ENCODE assay signal across 1 cellular context in genomic region chr17:80998388-80999223, GRCh38.
TF ChIP-seq lines count a peak whose summit lies in the region.

No MANE protein-coding gene starts in this region.

TF ChIP-seq in HepG2, 621 proteins besides CTCF, POLR2A, EP300 and RAD21:
- TF ChIP-seq HDAC1 (CRISPR knock-in tag; IDR thresholded peaks at IDR 0.05) = 0 out of 2 replicates have a peak, but pooled peaks have one; percentile 19
- TF ChIP-seq ZNF605 (CRISPR knock-in tag; IDR thresholded peaks at IDR 0.05) = no peak
